1 cellular context compared by ENCODE assay signal in genomic region chr17:59791603-59792457, GRCh38.
TF ChIP-seq lines count a peak whose summit lies in the region.

No MANE protein-coding gene starts in this region.

TF ChIP-seq in HepG2, 621 proteins besides CTCF, POLR2A, EP300 and RAD21 (continued from another document):
- TF ChIP-seq RXRB (CRISPR knock-in tag; IDR thresholded peaks at IDR 0.05; ENCODE audit: borderline replicate concordance) (peak; percentile 24; the same call in 1 of the 2 replicates), MYC (CRISPR knock-in tag; IDR thresholded peaks at IDR 0.05; ENCODE audit: borderline replicate concordance) (no peak), ETV5 (CRISPR knock-in tag; IDR thresholded peaks at IDR 0.05; ENCODE audit: borderline replicate concordance) (peak; percentile 24; the same call in 1 of the 2 replicates), FOXA1 (IDR thresholded peaks at IDR 0.05) (no peak), FOXA1 (CRISPR knock-in tag; IDR thresholded peaks at IDR 0.05) (peak; percentile 33; the same call in 1 of the 2 replicates), PPARG (CRISPR knock-in tag; conservative IDR thresholded peaks at IDR 0.05) (peak; percentile 38; the same call in 1 of the 2 replicates), SOX6 (IDR thresholded peaks at IDR 0.05) (no peak), SOX6 (CRISPR knock-in tag; IDR thresholded peaks at IDR 0.05) (peak; percentile 13; the same call in 1 of the 2 replicates), ELF3 (CRISPR knock-in tag; IDR thresholded peaks at IDR 0.05) (0 out of 2 replicates have a peak, but pooled peaks have one; percentile 19), HNRNPUL1 (IDR thresholded peaks at IDR 0.05; ENCODE audit: low read depth, low read length) (no peak), HNRNPL (IDR thresholded peaks at IDR 0.05; ENCODE audit: low read depth, low read length) (no peak), SOX13 (IDR thresholded peaks at IDR 0.05) (no peak), SOX13 (CRISPR knock-in tag; conservative IDR thresholded peaks at IDR 0.05 in 1 of 2, IDR thresholded peaks at IDR 0.05 in 1 of 2) (peak in 1 of 2 experiments; percentile 91; a peak in 2 of 4 replicates), RARA (CRISPR knock-in tag; IDR thresholded peaks at IDR 0.05) (peak; percentile 60), NR2F6 (IDR thresholded peaks at IDR 0.05) (0 out of 2 replicates have a peak, but pooled peaks have one; percentile 9), NR2F6 (CRISPR knock-in tag; IDR thresholded peaks at IDR 0.05) (no peak), SOX5 (CRISPR knock-in tag; IDR thresholded peaks at IDR 0.05; ENCODE audit: borderline replicate concordance) (peak; percentile 89; the same call in 1 of the 2 replicates), TEAD3 (CRISPR knock-in tag; optimal IDR thresholded peaks at IDR 0.05; ENCODE audit: borderline replicate concordance) (peak; percentile 23)
- TF ChIP-seq, protein P1, sequence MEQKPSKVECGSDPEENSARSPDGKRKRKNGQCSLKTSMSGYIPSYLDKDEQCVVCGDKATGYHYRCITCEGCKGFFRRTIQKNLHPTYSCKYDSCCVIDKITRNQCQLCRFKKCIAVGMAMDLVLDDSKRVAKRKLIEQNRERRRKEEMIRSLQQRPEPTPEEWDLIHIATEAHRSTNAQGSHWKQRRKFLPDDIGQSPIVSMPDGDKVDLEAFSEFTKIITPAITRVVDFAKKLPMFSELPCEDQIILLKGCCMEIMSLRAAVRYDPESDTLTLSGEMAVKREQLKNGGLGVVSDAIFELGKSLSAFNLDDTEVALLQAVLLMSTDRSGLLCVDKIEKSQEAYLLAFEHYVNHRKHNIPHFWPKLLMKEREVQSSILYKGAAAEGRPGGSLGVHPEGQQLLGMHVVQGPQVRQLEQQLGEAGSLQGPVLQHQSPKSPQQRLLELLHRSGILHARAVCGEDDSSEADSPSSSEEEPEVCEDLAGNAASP (CRISPR knock-in tag; IDR thresholded peaks at IDR 0.05; ENCODE audit: borderline replicate concordance): no peak
- TF ChIP-seq, protein P2, sequence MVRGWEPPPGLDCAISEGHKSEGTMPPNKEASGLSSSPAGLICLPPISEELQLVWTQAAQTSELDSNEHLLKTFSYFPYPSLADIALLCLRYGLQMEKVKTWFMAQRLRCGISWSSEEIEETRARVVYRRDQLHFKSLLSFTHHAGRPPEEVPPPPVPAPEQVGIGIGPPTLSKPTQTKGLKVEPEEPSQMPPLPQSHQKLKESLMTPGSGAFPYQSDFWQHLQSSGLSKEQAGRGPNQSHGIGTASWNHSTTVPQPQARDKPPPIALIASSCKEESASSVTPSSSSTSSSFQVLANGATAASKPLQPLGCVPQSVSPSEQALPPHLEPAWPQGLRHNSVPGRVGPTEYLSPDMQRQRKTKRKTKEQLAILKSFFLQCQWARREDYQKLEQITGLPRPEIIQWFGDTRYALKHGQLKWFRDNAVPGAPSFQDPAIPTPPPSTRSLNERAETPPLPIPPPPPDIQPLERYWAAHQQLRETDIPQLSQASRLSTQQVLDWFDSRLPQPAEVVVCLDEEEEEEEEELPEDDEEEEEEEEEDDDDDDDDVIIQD (CRISPR knock-in tag; IDR thresholded peaks at IDR 0.05; ENCODE audit: low read depth): peak; percentile 18; the same call in 1 of the 2 replicates
TF ChIP-seq in HepG2: peak in this region for 18.
